Comparison of ENCODE assay signal across 14 cellular contexts in the genomic region with DNA sequence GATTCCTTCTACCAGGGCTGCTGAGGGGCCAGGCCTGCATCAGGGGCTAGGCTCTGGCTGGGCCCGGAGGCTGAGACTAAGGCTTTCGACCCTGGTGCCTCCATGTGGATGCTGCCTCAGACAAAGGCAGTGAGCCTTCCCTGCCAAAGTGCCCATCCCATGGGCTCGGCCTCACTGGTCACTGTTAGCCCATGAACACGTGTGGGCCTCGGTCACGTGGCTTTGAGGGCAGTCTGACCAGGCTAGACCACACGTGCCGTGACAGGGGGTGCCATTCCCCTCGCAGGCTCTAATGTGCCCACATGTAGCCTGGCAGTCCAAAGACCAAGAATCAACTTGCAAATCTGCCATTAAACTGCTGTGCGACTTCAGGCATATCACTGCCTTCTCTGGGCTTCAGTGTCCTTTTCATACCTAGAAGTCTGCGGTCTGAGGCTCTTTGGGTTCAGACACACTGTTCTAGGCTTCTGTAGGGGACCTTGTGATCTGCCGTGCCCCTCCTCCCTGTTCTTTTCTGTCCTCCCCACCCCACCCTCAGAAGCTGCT. TPM values are rescaled to one million over a fixed set of nuclear protein-coding genes. Genes with fewer than 3 reads are reported as not detected.
DNase-seq lines count a peak whose midpoint lies in the region; ATAC-seq, FAIRE-seq and TF ChIP-seq lines count a peak whose summit lies in the region.
"Had no signal": no experiment of that assay in that cellular context is flagged by ENCODE, and none has a peak within 500 bp of the region (broad histone marks: within the 10 kb centered on the region; RNA-seq: fewer than 3 reads in every experiment).

No MANE protein-coding gene starts in this region.

- WGBS in mammary epithelial cell (ENCODE audit: low coverage, missing lambda C conversion rate): 67% methylated on average over 7 of the region's 12 CpGs
- 22% methylated on average over 12 of the region's 12 CpGs for whole genome bisulfite sequencing in GM12878 (ENCODE audit: insufficient coverage, insufficient replicate concordance, low lambda C conversion rate, missing lambda C conversion rate)
- WGBS in smooth muscle cell (ENCODE audit: low lambda C conversion rate): 96% methylated on average over 12 of the region's 12 CpGs

- BruUV-seq in mammary epithelial cell (replicated peaks; lab: Mats Ljungman, UMichigan) (no TSS peak), MCF 10A (replicated peaks; lab: Mats Ljungman, UMichigan) (no TSS peak), GM12878 (replicated peaks; lab: Mats Ljungman, UMichigan) (no TSS peak)

- H3K27ac ChIP-seq in mammary epithelial cell (ENCODE audit: insufficient read depth, low read depth, low read length): peak overlapping the region; percentile 15
- H3K27ac ChIP-seq in GM12878 (ENCODE audit: control insufficient read depth, insufficient read depth): no peak overlapping the region
- H3K27ac ChIP-seq in keratinocyte (ENCODE audit: control insufficient read depth, insufficient read depth, low read length): no peak overlapping the region
- H3K27ac ChIP-seq in smooth muscle cell (ENCODE audit: low read depth): peak overlapping the region; percentile 5
- H3K27ac ChIP-seq: 22Rv1 had no signal

- FAIRE-seq in GM12878 (lab: Jason Lieb, UNC) (no peak), keratinocyte (lab: Jason Lieb, UNC) (no peak)
- FAIRE-seq: GM18507 had no signal

- no peak for TF ChIP-seq CTCF in mammary epithelial cell (conservative IDR thresholded peaks at IDR 0.05 in 1 of 2, IDR thresholded peaks at IDR 0.05 in 1 of 2; ENCODE audit: extremely low read depth in 1 of 2, insufficient read depth in 1 of 2, low read depth in 1 of 2, low read length in 2 of 2)
- no peak for TF ChIP-seq CTCF in MCF 10A (IDR thresholded peaks at IDR 0.05; ENCODE audit: unreplicated experiment)
- TF ChIP-seq CTCF in GM12878 (IDR thresholded peaks at IDR 0.05 in 2 of 3, conservative IDR thresholded peaks at IDR 0.05 in 1 of 3; ENCODE audit: control insufficient read depth in 2 of 3, extremely low read depth in 1 of 3, insufficient read depth in 1 of 3, low read depth in 3 of 3, low read length in 3 of 3): no peak
- no peak for TF ChIP-seq CTCF in keratinocyte (optimal IDR thresholded peaks at IDR 0.05 in 1 of 3, IDR thresholded peaks at IDR 0.05 in 1 of 3, conservative IDR thresholded peaks at IDR 0.05 in 1 of 3; ENCODE audit: extremely low read depth in 1 of 3, insufficient read depth in 2 of 3, low read length in 3 of 3)
- TF ChIP-seq CTCF in smooth muscle cell (IDR thresholded peaks at IDR 0.05; ENCODE audit: borderline replicate concordance, insufficient read depth, poor library complexity, severe bottlenecking): no peak

- POLR2A ChIA-PET in MCF 10A (lab: Yijun Ruan, JAX): no interaction called here
- POLR2A ChIA-PET in GM12878 (lab: Charles Lee): no interaction called here
- POLR2A ChIA-PET in activated CD4-positive, alpha-beta T cell treated with anti-CD3 and anti-CD28 coated beads, Interleukin-2, amount 10 ng/mL, durations not matched to agents 7 days and 5 days (lab: Charles Lee): no interaction called here

- in situ Hi-C loops in mammary epithelial cell (cut with MboI; ENCODE audit: low sequenced_read_pairs in 2 of 2): loop anchor here in 1 of 2 donors (25.0 kb wide), 1 partner anchor 311 kb away; no protein-coding TSS in a partner anchor
- in situ Hi-C loops in GM12878 (cut with MboI): no loop called here

- H3K9me3 ChIP-seq in mammary epithelial cell (replicated peaks; ENCODE audit: insufficient read depth, low read length) (no peaks in the 10 kb centered on the region), GM12878 (replicated peaks; ENCODE audit: control insufficient read depth, insufficient read depth, low read length) (no peaks in the 10 kb centered on the region), keratinocyte (ENCODE audit: control insufficient read depth, low read depth, low read length) (no peaks in the 10 kb centered on the region), smooth muscle cell (replicated peaks; ENCODE audit: low read depth) (no peaks in the 10 kb centered on the region)
- H3K9me3 ChIP-seq: BLaER1 treated with 17β-estradiol and CSF1 and Interleukin-3, amounts not matched to agents 10 nM and 100 nM had no signal

- H3K27me3 Mint-ChIP-seq in MCF 10A (ENCODE audit: insufficient read depth, unreplicated experiment): no peaks in the 10 kb centered on the region
- H3K27me3 Mint-ChIP-seq in activated T-cell treated with anti-CD3 and anti-CD28 coated beads, Interleukin-2, amount 50 U/mL, for 24 hours: peaks cover 6% of the 10 kb centered on the region
- peaks cover 5% of the 10 kb centered on the region for H3K27me3 Mint-ChIP-seq in activated CD4-positive, alpha-beta T cell treated with anti-CD3 and anti-CD28 coated beads, Interleukin-2, amount 10 ng/mL, durations not matched to agents 7 days and 5 days

- peaks cover 17% of the 10 kb centered on the region for H3K4me1 ChIP-seq in mammary epithelial cell (ENCODE audit: insufficient read depth, low read length)
- H3K4me1 ChIP-seq in GM12878 (ENCODE audit: control insufficient read depth, insufficient read depth, low read length): no peaks in the 10 kb centered on the region
- H3K4me1 ChIP-seq in keratinocyte (ENCODE audit: control insufficient read depth, extremely low read depth, insufficient read depth, low read length): peaks cover 13% of the 10 kb centered on the region
- H3K4me1 ChIP-seq in smooth muscle cell (ENCODE audit: low read depth): no peaks in the 10 kb centered on the region

- H3F3A ChIP-seq in smooth muscle cell (ENCODE audit: low read depth): peaks cover 28% of the 10 kb centered on the region

- intact Hi-C loops in mammary epithelial cell (cut with micrococcal nuclease) (no loop called here), MCF 10A (cut with micrococcal nuclease) (no loop called here), GM12878 (cut with micrococcal nuclease; ENCODE audit: unreplicated experiment) (no loop called here)

- H3K36me3 ChIP-seq in mammary epithelial cell (ENCODE audit: insufficient read depth, low read length) (no peaks in the 10 kb centered on the region), GM12878 (ENCODE audit: control insufficient read depth in 2 of 2, insufficient read depth in 2 of 2, low read length in 1 of 2) (no peaks in the 10 kb centered on the region), keratinocyte (ENCODE audit: control insufficient read depth in 2 of 2, extremely low read depth in 1 of 2, insufficient read depth in 2 of 2, low read length in 2 of 2) (peaks cover 0 to 2% of the 10 kb centered on the region in 2 experiments), smooth muscle cell (ENCODE audit: low read depth) (no peaks in the 10 kb centered on the region)
- H3K36me3 ChIP-seq: BLaER1 treated with 17β-estradiol and CSF1 and Interleukin-3, amounts not matched to agents 10 nM and 100 nM had no signal

- H3K4me2 ChIP-seq in mammary epithelial cell (ENCODE audit: insufficient read depth, low read depth, low read length): peak overlapping the region; percentile 76
- H3K4me2 ChIP-seq in GM12878 (ENCODE audit: control insufficient read depth, insufficient read depth): no peak overlapping the region
- peak overlapping the region; percentile 64 for H3K4me2 ChIP-seq in keratinocyte (ENCODE audit: control insufficient read depth, extremely low read depth, insufficient read depth, low read depth, low read length)
- no peak overlapping the region for H3K4me2 ChIP-seq in smooth muscle cell

- H3K9ac ChIP-seq in mammary epithelial cell (ENCODE audit: insufficient read depth, low read length) (no peak overlapping the region), GM12878 (ENCODE audit: control insufficient read depth, insufficient read depth, low read length) (no peak overlapping the region), keratinocyte (ENCODE audit: control insufficient read depth, extremely low read depth, insufficient read depth, low read length) (no peak overlapping the region), smooth muscle cell (ENCODE audit: low read depth) (no peak overlapping the region)

- no peak overlapping the region for H3K4me3 ChIP-seq in mammary epithelial cell (replicated peaks in 1 of 3; ENCODE audit: insufficient read depth in 1 of 3, low read depth in 2 of 3, low read length in 3 of 3)
- no peak overlapping the region for H3K4me3 ChIP-seq in GM12878
- H3K4me3 ChIP-seq in keratinocyte (ENCODE audit: control insufficient read depth in 2 of 3, extremely low read depth in 1 of 3, insufficient read depth in 2 of 3, low read depth in 1 of 3, low read length in 3 of 3): peak overlapping the region in 1 of 3 experiments; percentile 35
- H3K4me3 ChIP-seq in smooth muscle cell: no peak overlapping the region
- H3K4me3 ChIP-seq: BLaER1 treated with 17β-estradiol and CSF1 and Interleukin-3, amounts not matched to agents 10 nM and 100 nM had no signal

- H4K20me1 ChIP-seq in mammary epithelial cell (ENCODE audit: insufficient read depth, low read length) (no peaks in the 10 kb centered on the region), GM12878 (ENCODE audit: control insufficient read depth, insufficient read depth) (no peaks in the 10 kb centered on the region), keratinocyte (ENCODE audit: control insufficient read depth, extremely low read depth, insufficient read depth, low read length) (no peaks in the 10 kb centered on the region), smooth muscle cell (ENCODE audit: low read depth) (peaks cover 82% of the 10 kb centered on the region)
- H4K20me1 ChIP-seq: BLaER1 treated with 17β-estradiol and CSF1 and Interleukin-3, amounts not matched to agents 10 nM and 100 nM had no signal

- RAD21 ChIA-PET in GM12878 (lab: Charles Lee; ENCODE audit: unreplicated experiment): no interaction called here

- H3K27me3 ChIP-seq in mammary epithelial cell (ENCODE audit: insufficient read depth, low read length) (no peaks in the 10 kb centered on the region), GM12878 (replicated peaks in 1 of 2; ENCODE audit: control insufficient read depth in 2 of 2, insufficient read depth in 2 of 2, low read length in 1 of 2) (peaks cover 3 to 5% of the 10 kb centered on the region in 2 experiments; a peak in 2 of 4 replicates), keratinocyte (ENCODE audit: control insufficient read depth, extremely low read depth, insufficient read depth, low read length) (peaks cover 10% of the 10 kb centered on the region), smooth muscle cell (ENCODE audit: low read depth) (no peaks in the 10 kb centered on the region)
- H3K27me3 ChIP-seq: BLaER1 treated with 17β-estradiol and CSF1 and Interleukin-3, amounts not matched to agents 10 nM and 100 nM had no signal

- no peak for TF ChIP-seq EP300 in GM12878 (IDR thresholded peaks at IDR 0.05; ENCODE audit: borderline replicate concordance in 1 of 2, control insufficient read depth in 1 of 2, low read depth in 2 of 2, low read length in 2 of 2)

- H3K4me3 Mint-ChIP-seq in MCF 10A (ENCODE audit: unreplicated experiment): no peak overlapping the region
- H3K4me3 Mint-ChIP-seq in activated T-cell treated with anti-CD3 and anti-CD28 coated beads, Interleukin-2, amount 50 U/mL, for 24 hours: no peak overlapping the region
- no peak overlapping the region for H3K4me3 Mint-ChIP-seq in activated CD4-positive, alpha-beta T cell treated with anti-CD3 and anti-CD28 coated beads, Interleukin-2, amount 10 ng/mL, durations not matched to agents 7 days and 5 days
- H3K4me3 Mint-ChIP-seq: CD4-positive, CD25-positive, alpha-beta regulatory T cell; HFFc6 had no signal

- DNase-seq in mammary epithelial cell: no peak
- DNase-seq in MCF 10A (ENCODE audit: unreplicated experiment): no peak
- DNase-seq in GM12878 (ENCODE audit: low read depth, low spot score): no peak
- DNase-seq in keratinocyte (ENCODE audit: low read depth, low spot score): no peak
- no peak for DNase-seq in smooth muscle cell (lab: John Stamatoyannopoulos, UW; ENCODE audit: unreplicated experiment)
- DNase-seq in cortex of kidney (lab: John Stamatoyannopoulos, UW): no peak
- DNase-seq in activated T-cell treated with anti-CD3 and anti-CD28 coated beads, Interleukin-2, amount 50 U/mL, for 24 hours: no peak
- DNase-seq in activated CD4-positive, alpha-beta T cell treated with anti-CD3 and anti-CD28 coated beads, Interleukin-2, amount 10 ng/mL, durations not matched to agents 7 days and 5 days: no peak
- DNase-seq: CD4-positive, CD25-positive, alpha-beta regulatory T cell; HCEC 1CT; HFFc6 had no signal

- H2AFZ ChIP-seq in mammary epithelial cell (ENCODE audit: low read depth, low read length) (peak overlapping the region; percentile 85), GM12878 (ENCODE audit: control insufficient read depth, low read depth, low read length) (no peak overlapping the region), keratinocyte (ENCODE audit: control insufficient read depth, low read length) (peak overlapping the region; percentile 65), smooth muscle cell (ENCODE audit: low read depth) (no peak overlapping the region)

- CTCF ChIA-PET in mammary epithelial cell (lab: Charles Lee; ENCODE audit: low non-redundant PET): no interaction called here
- CTCF ChIA-PET in MCF 10A (lab: Yijun Ruan, JAX): interaction anchor here (0.5 to 3.0 kb wide), 7 partner anchors 16 to 656 kb away, joined by 3 to 15 read pairs (median 4); no protein-coding TSS in a partner anchor
- CTCF ChIA-PET in GM12878 (lab: Yijun Ruan, JAX): interaction anchor here (1.0 to 1.5 kb wide), 2 partner anchors 9 to 19 kb away, joined by 3 to 6 read pairs; no protein-coding TSS in a partner anchor
- CTCF ChIA-PET in activated CD4-positive, alpha-beta T cell treated with anti-CD3 and anti-CD28 coated beads, Interleukin-2, amount 10 ng/mL, durations not matched to agents 7 days and 5 days (lab: Charles Lee): interaction anchor here (0.6 to 1.4 kb wide), 2 partner anchors 269 to 388 kb away, joined by 3 to 4 read pairs; no protein-coding TSS in a partner anchor

- no peaks in the 10 kb centered on the region for H3K79me2 ChIP-seq in mammary epithelial cell (ENCODE audit: insufficient read depth, low read length)
- H3K79me2 ChIP-seq in GM12878 (ENCODE audit: control insufficient read depth, insufficient read depth, low read length): no peaks in the 10 kb centered on the region
- no peaks in the 10 kb centered on the region for H3K79me2 ChIP-seq in keratinocyte (ENCODE audit: control insufficient read depth, insufficient read depth, low read length)
- no peaks in the 10 kb centered on the region for H3K79me2 ChIP-seq in smooth muscle cell (ENCODE audit: low read depth)

- peaks cover 59% of the 10 kb centered on the region for H3K36me3 Mint-ChIP-seq in MCF 10A (ENCODE audit: insufficient read depth, unreplicated experiment)
- H3K36me3 Mint-ChIP-seq in activated T-cell treated with anti-CD3 and anti-CD28 coated beads, Interleukin-2, amount 50 U/mL, for 24 hours (ENCODE audit: low read depth): no peaks in the 10 kb centered on the region
- H3K36me3 Mint-ChIP-seq in activated CD4-positive, alpha-beta T cell treated with anti-CD3 and anti-CD28 coated beads, Interleukin-2, amount 10 ng/mL, durations not matched to agents 7 days and 5 days (ENCODE audit: low read depth): no peaks in the 10 kb centered on the region
- H3K36me3 Mint-ChIP-seq: CD4-positive, CD25-positive, alpha-beta regulatory T cell had no signal

- H3K4me1 Mint-ChIP-seq in MCF 10A (ENCODE audit: insufficient read depth, unreplicated experiment): no peaks in the 10 kb centered on the region
- H3K4me1 Mint-ChIP-seq in activated T-cell treated with anti-CD3 and anti-CD28 coated beads, Interleukin-2, amount 50 U/mL, for 24 hours (ENCODE audit: low read depth): no peaks in the 10 kb centered on the region
- peaks cover 6% of the 10 kb centered on the region for H3K4me1 Mint-ChIP-seq in activated CD4-positive, alpha-beta T cell treated with anti-CD3 and anti-CD28 coated beads, Interleukin-2, amount 10 ng/mL, durations not matched to agents 7 days and 5 days

- no peak for TF ChIP-seq POLR2A in GM12878 (IDR thresholded peaks at IDR 0.05; ENCODE audit: low read depth, low read length)

- SMC1A ChIA-PET in GM12878 (lab: Charles Lee; ENCODE audit: uncharacterized antibody, unreplicated experiment): no interaction called here

- no peak overlapping the region for H3K27ac Mint-ChIP-seq in MCF 10A (ENCODE audit: low read depth, unreplicated experiment)
- no peak overlapping the region for H3K27ac Mint-ChIP-seq in activated T-cell treated with anti-CD3 and anti-CD28 coated beads, Interleukin-2, amount 50 U/mL, for 24 hours
- H3K27ac Mint-ChIP-seq in activated CD4-positive, alpha-beta T cell treated with anti-CD3 and anti-CD28 coated beads, Interleukin-2, amount 10 ng/mL, durations not matched to agents 7 days and 5 days: no peak overlapping the region
- H3K27ac Mint-ChIP-seq: CD4-positive, CD25-positive, alpha-beta regulatory T cell; HFFc6 had no signal

- ATAC-seq in GM12878: no peak

- H3K9me1 ChIP-seq in keratinocyte (ENCODE audit: control insufficient read depth, extremely low read depth, insufficient read depth, low read length): peaks cover 2% of the 10 kb centered on the region

- TF ChIP-seq RAD21 in GM12878 (IDR thresholded peaks at IDR 0.05; ENCODE audit: insufficient read depth, low read depth, low read length): no peak

- dilution Hi-C loops in mammary epithelial cell (cut with HindIII; ENCODE audit: low sequenced_read_pairs): loop anchor here (25.0 kb wide), 1 partner anchor 261 kb away; no protein-coding TSS in a partner anchor
- dilution Hi-C loops in keratinocyte (cut with MboI; ENCODE audit: extremely low pct_ligation_motif_present, low sequenced_read_pairs): no loop called here

- H3K9me3 Mint-ChIP-seq in MCF 10A (ENCODE audit: unreplicated experiment): no peaks in the 10 kb centered on the region
- no peaks in the 10 kb centered on the region for H3K9me3 Mint-ChIP-seq in activated T-cell treated with anti-CD3 and anti-CD28 coated beads, Interleukin-2, amount 50 U/mL, for 24 hours
- H3K9me3 Mint-ChIP-seq in activated CD4-positive, alpha-beta T cell treated with anti-CD3 and anti-CD28 coated beads, Interleukin-2, amount 10 ng/mL, durations not matched to agents 7 days and 5 days: no peaks in the 10 kb centered on the region
- H3K9me3 Mint-ChIP-seq: CD4-positive, CD25-positive, alpha-beta regulatory T cell; HFFc6 had no signal

RNA-seq across cellular contexts. Expression of gene SLC29A3, which starts 17.6 kb away (rescaled TPM):
- total RNA-seq in mammary epithelial cell (1 to 10 TPM; 3.5 to 8.2 TPM), MCF 10A (2022) (3.6 and 4.0 TPM in 2 replicates), GM12878 (2014; rRNA removed) (1.5 and 1.8 TPM in 2 replicates), GM12878 (2014; rRNA removed; fragmentation: Illumina TruSeq; extraction: Trizol) (1.5 and 1.6 TPM in 2 replicates), GM12878 (2021) (3.2 and 3.6 TPM in 2 replicates), smooth muscle cell (2.9 and 3.6 TPM in 2 replicates)
- polyA plus RNA-seq in mammary epithelial cell (1.9 TPM), GM12878 (2011; rRNA removed) (1.5 and 2.8 TPM in 2 replicates), GM12878 (2014; fragmentation: Illumina TruSeq; extraction: Trizol) (3.1 and 3.2 TPM in 2 replicates), GM12878 (2014; fragmentation: Nextera tagmentation; extraction: Ambion mirVana) (1 to 10 TPM; 2.1 to 2.5 TPM), GM12878 (2014; rRNA removed) (1.8 and 2.0 TPM in 2 replicates), GM12878 (2016; fragmentation: Nextera tagmentation; extraction: Ambion mirVana) (1 to 10 TPM; 3.1 to 4.0 TPM), keratinocyte (0.29 to 0.76 TPM (median 0.52 TPM) in 3 replicates), smooth muscle cell (4.8 and 7.1 TPM in 2 replicates)
- polyA minus RNA-seq in mammary epithelial cell (2.6 TPM), keratinocyte (0.64 to 1.4 TPM (median 1.3 TPM) in 3 replicates)
- 6.6 and 7.2 TPM in 2 replicates for total RNA-seq in GM12878 (2013; cell fraction: nucleolus; rRNA removed)
- 1.1 TPM for polyA plus RNA-seq in GM12878 (2011; ENCODE audit: low read depth)
- polyA plus RNA-seq in GM12878 (2011; cell fraction: cytosol; rRNA removed): 3.7 and 4.2 TPM in 2 replicates
- 3.5 and 4.4 TPM in 2 replicates for polyA plus RNA-seq in GM12878 (2011; cell fraction: nucleus; rRNA removed)
- polyA plus RNA-seq in GM12878 (2012): 1.6 TPM in 2 replicates
- polyA minus RNA-seq in GM12878 (2011; rRNA and poly(A)+ RNA removed): 3.8 and 4.7 TPM in 2 replicates
- polyA minus RNA-seq in GM12878 (2011; cell fraction: cytosol; rRNA and poly(A)+ RNA removed): 1.1 and 3.2 TPM in 2 replicates
- 2.8 and 4.5 TPM in 2 replicates for polyA minus RNA-seq in GM12878 (2011; cell fraction: nucleus; rRNA and poly(A)+ RNA removed)
- polyA plus RNA-seq in keratinocyte (2011; ENCODE audit: low read depth): not detected
- polyA plus RNA-seq in keratinocyte (2011; cell fraction: cytosol; rRNA removed): 0.56 and 0.58 TPM in 2 replicates
- polyA plus RNA-seq in keratinocyte (2011; cell fraction: nucleus; rRNA removed): 1.3 and 1.5 TPM in 2 replicates
- 0.61 and 1.1 TPM in 2 replicates for polyA plus RNA-seq in keratinocyte (2012; ENCODE audit: low replicate concordance)
- not detected for polyA minus RNA-seq in keratinocyte (2011; cell fraction: cytosol; rRNA and poly(A)+ RNA removed)
- polyA minus RNA-seq in keratinocyte (2011; cell fraction: nucleus; rRNA and poly(A)+ RNA removed): 1.1 and 1.4 TPM in 2 replicates
- 1 to 10 TPM; 2.4 to 3.4 TPM for total RNA-seq in activated CD4-positive, alpha-beta T cell treated with anti-CD3 and anti-CD28 coated beads, Interleukin-2, amount 10 ng/mL, durations not matched to agents 7 days and 5 days

Comparison
In these comparisons a context has a peak if more than half of its experiments do, and no peak if none do; other contexts are left out.
1. H2AFZ ChIP-seq: peak in mammary epithelial cell (single experiment) and keratinocyte (single experiment); none in GM12878 (single experiment) and smooth muscle cell (single experiment).
2. H3K27ac ChIP-seq: peak in mammary epithelial cell (single experiment) and smooth muscle cell (single experiment); none in GM12878 (single experiment) and keratinocyte (single experiment).
3. H3K4me2 ChIP-seq: peak in mammary epithelial cell (single experiment) and keratinocyte (single experiment); none in GM12878 (single experiment) and smooth muscle cell (single experiment).